In genomic region chr22:41480397-41480735, GRCh38 we compare ENCODE assay signal across 10 cellular contexts. TPM values are rescaled to one million over a fixed set of nuclear protein-coding genes. Genes with fewer than 3 reads are reported as not detected.
DNase-seq lines count a peak whose midpoint lies in the region; ATAC-seq and FAIRE-seq lines count a peak whose summit lies in the region.
"Had no signal": no experiment of that assay in that cellular context is flagged by ENCODE, and none has a peak within 500 bp of the region (broad histone marks: within the 10 kb centered on the region; RNA-seq: fewer than 3 reads in every experiment).

No MANE protein-coding gene starts in this region.

- H3K36me3 Mint-ChIP-seq in stimulated activated memory B cell treated with anti-CD40 and anti-IgM and Interleukin-4, amounts not matched to agents 10 μg/mL and 1 μg/mL and 100 μg/mL, for 72 hours, result no peaks in the 10 kb centered on the region
- H3K36me3 Mint-ChIP-seq in T-cell, result no peaks in the 10 kb centered on the region

- H3K27me3 Mint-ChIP-seq in stimulated activated memory B cell treated with anti-CD40 and anti-IgM and Interleukin-4, amounts not matched to agents 10 μg/mL and 1 μg/mL and 100 μg/mL, for 72 hours, result no peaks in the 10 kb centered on the region
- no peaks in the 10 kb centered on the region for H3K27me3 Mint-ChIP-seq in T-cell

- peak; percentile 21 for ATAC-seq in left ventricle myocardium superior
- ATAC-seq in stimulated activated memory B cell treated with anti-CD40 and anti-IgM and Interleukin-4, amounts not matched to agents 10 μg/mL and 1 μg/mL and 100 μg/mL, for 72 hours, result no peak
- ATAC-seq in esophagus mucosa, result no peak
- no peak for ATAC-seq in GM18867 (IDR thresholded peaks at IDR 0.05; ENCODE audit: unreplicated experiment)
- no peak for ATAC-seq in T-cell (replicated peaks in 1 of 4)
- ATAC-seq in HG02623 (IDR thresholded peaks at IDR 0.05; ENCODE audit: unreplicated experiment), result no peak

- DNase-seq in GM18507 (ENCODE audit: extremely low spot score, insufficient read length, low read depth), result no peak
- DNase-seq in amniotic stem cell (lab: John Stamatoyannopoulos, UW), result peak; percentile 62
- DNase-seq in left ventricle myocardium superior, result no peak
- no peak for DNase-seq in T-cell
- DNase-seq: activated CD4-positive, alpha-beta T cell treated with anti-CD3 and anti-CD28 coated beads, Interleukin-2, amount 50 U/mL, for 4 hours; kidney had no signal

- CTCF ChIA-PET in T-cell (lab: Charles Lee), result no interaction called here

- H3K27ac Mint-ChIP-seq in stimulated activated memory B cell treated with anti-CD40 and anti-IgM and Interleukin-4, amounts not matched to agents 10 μg/mL and 1 μg/mL and 100 μg/mL, for 72 hours, result peak overlapping the region; percentile 91
- peak overlapping the region in 1 of 2 donors; percentile 7 for H3K27ac Mint-ChIP-seq in T-cell

- intact Hi-C loops in left ventricle myocardium superior (cut with micrococcal nuclease), result no loop called here

- peak overlapping the region; percentile 67 for H3K4me3 Mint-ChIP-seq in stimulated activated memory B cell treated with anti-CD40 and anti-IgM and Interleukin-4, amounts not matched to agents 10 μg/mL and 1 μg/mL and 100 μg/mL, for 72 hours
- H3K4me3 Mint-ChIP-seq in T-cell, result no peak overlapping the region

- POLR2A ChIA-PET in T-cell (lab: Charles Lee), result interaction anchor here in 1 of 2 donors (0.9 kb wide), 1 partner anchor 16 kb away, joined by 3 read pairs; no protein-coding TSS in a partner anchor

- no peaks in the 10 kb centered on the region for H3K9me3 Mint-ChIP-seq in stimulated activated memory B cell treated with anti-CD40 and anti-IgM and Interleukin-4, amounts not matched to agents 10 μg/mL and 1 μg/mL and 100 μg/mL, for 72 hours
- no peaks in the 10 kb centered on the region for H3K9me3 Mint-ChIP-seq in T-cell

- peak; percentile 57 for FAIRE-seq in GM18507 (lab: Jason Lieb, UNC)
- FAIRE-seq: kidney had no signal

- H3K4me1 Mint-ChIP-seq in stimulated activated memory B cell treated with anti-CD40 and anti-IgM and Interleukin-4, amounts not matched to agents 10 μg/mL and 1 μg/mL and 100 μg/mL, for 72 hours, result peaks cover 87% of the 10 kb centered on the region
- H3K4me1 Mint-ChIP-seq in T-cell, result peaks cover 44 to 53% (median 47%) of the 10 kb centered on the region in 3 donors

RNA-seq across cellular contexts. Expression of gene ACO2, which starts 11.4 kb away (rescaled TPM):
- total RNA-seq in left ventricle myocardium superior (887 TPM), esophagus mucosa (66.5 TPM), T-cell (10 to 100 TPM; 72.0 to 82.2 (median 77.0) TPM)

RNA-seq across cellular contexts. Expression of gene PHF5A, which starts 11.9 kb away (rescaled TPM):
- total RNA-seq in left ventricle myocardium superior, result 20.2 TPM
- total RNA-seq in esophagus mucosa, result 39.2 TPM
- total RNA-seq in T-cell, result 10 to 100 TPM; 29.0 to 45.9 (median 38.0) TPM

RNA-seq across cellular contexts. Expression of gene TOB2, which starts 33.8 kb away (rescaled TPM):
- total RNA-seq in left ventricle myocardium superior (71.8 TPM), esophagus mucosa (19.6 TPM), T-cell (10 to 100 TPM; 22.2 to 48.6 (median 37.9) TPM)

Comparison
In these comparisons a context has a peak if more than half of its experiments do, and no peak if none do; other contexts are left out.
1. RNA of gene ACO2, which starts 11.4 kb away (total RNA-seq): 887 TPM in left ventricle myocardium superior (single experiment); 72.0 to 82.2 TPM in T-cell and 66.5 TPM in esophagus mucosa (single experiment); every median in the first group is over 10 times any median in the second.